Comparison of ENCODE assay signal across 12 cellular contexts in genomic region chr10:79434223-79434687, GRCh38. TPM values are rescaled to one million over a fixed set of nuclear protein-coding genes. Genes with fewer than 3 reads are reported as not detected.
A peak's percentile ranks its signal among the peaks of the same experiment; 100 is the strongest.
DNase-seq lines count a peak whose midpoint lies in the region; ATAC-seq, FAIRE-seq and TF ChIP-seq lines count a peak whose summit lies in the region.
"Had no signal": no experiment of that assay in that cellular context is flagged by ENCODE, and none has a peak within 500 bp of the region (broad histone marks: within the 10 kb centered on the region; RNA-seq: fewer than 3 reads in every experiment).

No MANE protein-coding gene starts in this region.

- TF ChIP-seq CTCF in HFF-Myc (IDR thresholded peaks at IDR 0.05; ENCODE audit: low read depth, low read length, missing control alignments) (no peak), foreskin fibroblast (IDR thresholded peaks at IDR 0.05; ENCODE audit: low read depth, low read length) (no peak), mesothelial cell of epicardium (IDR thresholded peaks at IDR 0.05; ENCODE audit: unreplicated experiment) (no peak)

- DNase-seq in HFF-Myc (ENCODE audit: extremely low read depth, low read depth) (no peak), foreskin fibroblast (no peak), mesothelial cell of epicardium (ENCODE audit: low spot score in 2 of 2, unreplicated experiment in 2 of 2) (no peak), GM12892 (ENCODE audit: insufficient read length) (no peak)
- DNase-seq in activated T-cell treated with anti-CD3 and anti-CD28 coated beads, Interleukin-2, amount 50 U/mL, for 48 hours: peak; percentile 58 to 61
- DNase-seq in stimulated activated effector memory CD8-positive, alpha-beta T cell treated with anti-CD3 and anti-CD28 coated beads, Interleukin-12 subunit alpha, Interleukin-12 subunit beta, amount 100 ng/mL, for 72 hours (ENCODE audit: low spot score in 2 of 2): peak in 1 of 2 donors; percentile 67
- no peak for DNase-seq in activated effector memory CD4-positive, alpha-beta T cell treated with anti-CD3 and anti-CD28 coated beads, Interleukin-2, amount 50 U/mL, for 16 hours
- DNase-seq: DMS79; NCI-H2171; SIG-M5; stimulated activated CD4-positive, alpha-beta T cell treated with anti-CD3 and anti-CD28 coated beads, Interleukin-2, amount 100 ng/mL, for 48 hours had no signal

- ATAC-seq in stimulated activated effector memory CD8-positive, alpha-beta T cell treated with anti-CD3 and anti-CD28 coated beads, Interleukin-12 subunit alpha, Interleukin-12 subunit beta, amount 100 ng/mL, for 72 hours: peak; percentile 97
- no peak for ATAC-seq in GM21526 (IDR thresholded peaks at IDR 0.05; ENCODE audit: low FRiP score, unreplicated experiment)

- TF ChIP-seq POLR2A in GM12892 (IDR thresholded peaks at IDR 0.05; ENCODE audit: low read depth, low read length): no peak

- H3K9me3 Mint-ChIP-seq in stimulated activated effector memory CD8-positive, alpha-beta T cell treated with anti-CD3 and anti-CD28 coated beads, Interleukin-12 subunit alpha, Interleukin-12 subunit beta, amount 100 ng/mL, for 72 hours: no peaks in the 10 kb centered on the region
- H3K9me3 Mint-ChIP-seq in mesothelial cell of epicardium: no peaks in the 10 kb centered on the region

- H3K4me1 Mint-ChIP-seq in stimulated activated effector memory CD8-positive, alpha-beta T cell treated with anti-CD3 and anti-CD28 coated beads, Interleukin-12 subunit alpha, Interleukin-12 subunit beta, amount 100 ng/mL, for 72 hours: peaks cover 35% of the 10 kb centered on the region
- H3K4me1 Mint-ChIP-seq in mesothelial cell of epicardium: peaks cover 43% of the 10 kb centered on the region

- H3K27me3 Mint-ChIP-seq in mesothelial cell of epicardium (ENCODE audit: low read depth): no peaks in the 10 kb centered on the region

- H3K4me3 ChIP-seq in HFF-Myc (replicated peaks; ENCODE audit: low read depth, low read length) (peak overlapping the region; percentile 15; the same call in 1 of the 2 replicates), foreskin fibroblast (ENCODE audit: low read depth in 1 of 2, low read length in 2 of 2) (peak overlapping the region; percentile 5 to 45)

- H3K4me3 Mint-ChIP-seq in stimulated activated effector memory CD8-positive, alpha-beta T cell treated with anti-CD3 and anti-CD28 coated beads, Interleukin-12 subunit alpha, Interleukin-12 subunit beta, amount 100 ng/mL, for 72 hours: peak overlapping the region; percentile 58
- H3K4me3 Mint-ChIP-seq in mesothelial cell of epicardium: no peak overlapping the region

- FAIRE-seq in GM12892 (lab: Jason Lieb, UNC): no peak

- H3K27ac Mint-ChIP-seq in stimulated activated effector memory CD8-positive, alpha-beta T cell treated with anti-CD3 and anti-CD28 coated beads, Interleukin-12 subunit alpha, Interleukin-12 subunit beta, amount 100 ng/mL, for 72 hours: peak overlapping the region; percentile 89
- no peak overlapping the region for H3K27ac Mint-ChIP-seq in mesothelial cell of epicardium

- H3K36me3 Mint-ChIP-seq in stimulated activated effector memory CD8-positive, alpha-beta T cell treated with anti-CD3 and anti-CD28 coated beads, Interleukin-12 subunit alpha, Interleukin-12 subunit beta, amount 100 ng/mL, for 72 hours: peaks cover 12% of the 10 kb centered on the region
- H3K36me3 Mint-ChIP-seq in mesothelial cell of epicardium: no peaks in the 10 kb centered on the region

RNA-seq across cellular contexts. Expression of gene ZCCHC24, which starts 11.2 kb away (rescaled TPM):
- total RNA-seq in mesothelial cell of epicardium: 31.8 to 34.0 TPM (median 33.2 TPM) in 3 replicates
- 0.32 TPM for polyA plus RNA-seq in GM12892 (2012; ENCODE audit: missing spikeins)

Comparison
In these comparisons a context has a peak if more than half of its experiments do, and no peak if none do; other contexts are left out.
1. DNase-seq: peak in activated T-cell treated with anti-CD3 and anti-CD28 coated beads, Interleukin-2, amount 50 U/mL, for 48 hours (2 of 2); none in HFF-Myc (single experiment), foreskin fibroblast (0 of 2), mesothelial cell of epicardium (0 of 2), activated effector memory CD4-positive, alpha-beta T cell treated with anti-CD3 and anti-CD28 coated beads, Interleukin-2, amount 50 U/mL, for 16 hours (single experiment) and GM12892 (single experiment).